ENCODE assay signal across 8 cellular contexts in the genomic region with DNA sequence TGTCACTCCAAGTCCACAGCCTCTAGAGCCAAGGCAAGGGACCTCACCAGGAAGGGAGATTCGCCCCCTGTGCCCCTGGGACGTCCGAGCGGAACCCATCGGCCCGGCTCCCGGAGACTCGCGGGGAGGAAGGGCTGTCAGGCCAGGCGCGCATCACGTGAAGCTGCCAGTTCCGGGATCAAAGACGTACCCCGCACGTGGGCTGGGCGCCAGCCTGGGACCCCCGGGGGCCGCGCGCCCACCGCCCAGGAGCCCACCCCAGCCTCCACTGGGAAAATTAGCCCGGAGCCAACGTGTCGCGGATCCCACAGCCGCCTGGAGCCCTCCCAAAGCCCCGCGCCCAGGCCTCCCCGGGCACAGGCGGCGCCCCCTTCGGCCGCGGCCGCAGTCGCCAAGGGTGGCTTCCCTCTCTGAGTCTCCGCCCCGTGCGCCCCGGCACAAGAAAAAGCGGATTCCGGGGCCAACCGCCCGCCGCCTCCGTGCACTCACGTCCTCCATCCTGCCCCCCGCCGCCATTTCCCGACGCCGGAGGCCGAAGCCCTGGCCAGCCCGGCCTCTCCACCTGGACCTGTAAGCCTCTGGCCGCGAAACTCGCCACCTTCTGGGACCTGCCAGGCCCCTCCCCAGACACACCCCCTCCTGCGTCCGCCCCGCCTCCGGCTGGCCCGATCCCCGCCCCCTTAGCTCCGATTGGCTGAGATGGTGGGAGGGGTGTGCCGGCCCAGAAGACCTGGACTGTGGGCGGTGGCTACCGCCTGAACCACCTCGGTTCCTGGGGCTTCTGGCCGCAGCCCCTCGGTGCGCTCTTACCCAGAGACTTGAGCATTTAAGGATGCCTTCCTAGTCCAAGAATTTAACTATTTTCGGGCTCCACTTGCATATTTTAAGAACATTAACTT.
DNase-seq lines count a peak whose midpoint lies in the region; ATAC-seq lines count a peak whose summit lies in the region.

Gene TMEM192 (minus strand): TSS at position 603 of the 899 bp plus-strand sequence. CDS start 87 bp downstream, at position 516.

- ATAC-seq in GM18873 (IDR thresholded peaks at IDR 0.05; ENCODE audit: low FRiP score, unreplicated experiment) (peak; percentile 93), HG03139 (IDR thresholded peaks at IDR 0.05; ENCODE audit: unreplicated experiment) (peak; percentile 97)

- DNase-seq in AG08395 (ENCODE audit: low spot score) (peak; percentile 96), NCI-H2196 treated with DMSO at 0.1 percent for 48 hours (lab: John Stamatoyannopoulos, UW; ENCODE audit: unreplicated experiment) (peak; percentile 63), inferior parietal cortex (ENCODE audit: extremely low spot score) (peak; percentile 87)
- peak; percentile 81 to 84 (median 82) for DNase-seq in activated CD4-positive, CD25-positive, alpha-beta regulatory T cell (lab: John Stamatoyannopoulos, UW)
- peak; percentile 87 for DNase-seq in central memory CD4-positive, alpha-beta T cell
- DNase-seq in stimulated activated CD4-positive, alpha-beta T cell treated with anti-CD3 and anti-CD28 coated beads, Interleukin-12 subunit alpha, Interleukin-12 subunit beta, amount 100 ng/mL, for 24 hours (ENCODE audit: low read depth in 2 of 2), result peak; percentile 83 to 87

Comparison
In these comparisons a context has a peak if more than half of its experiments do, and no peak if none do; other contexts are left out.
1. Peak in every context shown above with its lines: DNase-seq and ATAC-seq.